Comparison of ENCODE assay signal across 8 cellular contexts in genomic region chr1:213988639-213989070, GRCh38. TPM values are rescaled to one million over a fixed set of nuclear protein-coding genes. Genes with fewer than 3 reads are reported as not detected.
DNase-seq lines count a peak whose midpoint lies in the region; FAIRE-seq and TF ChIP-seq lines count a peak whose summit lies in the region.

No MANE protein-coding gene starts in this region.

- H3K27ac ChIP-seq in breast epithelium (peak overlapping the region; percentile 83 to 86), liver (ENCODE audit: low read depth in 1 of 2, low read length in 2 of 2) (peak overlapping the region; percentile 93 to 97), tibial artery (peak overlapping the region in 1 of 2 donors; percentile 65)

- H3K27me3 ChIP-seq in breast epithelium (peaks cover 0 to 30% of the 10 kb centered on the region in 2 donors), liver (ENCODE audit: control insufficient read depth in 4 of 4, insufficient read depth in 4 of 4, low read length in 3 of 4) (no peaks in the 10 kb centered on the region), tibial artery (peaks cover 5 to 42% of the 10 kb centered on the region in 2 donors)

- no peak for TF ChIP-seq POLR2A in breast epithelium (IDR thresholded peaks at IDR 0.05)

- H3K9me3 ChIP-seq in breast epithelium: no peaks in the 10 kb centered on the region
- no peaks in the 10 kb centered on the region for H3K9me3 ChIP-seq in liver (ENCODE audit: control insufficient read depth in 4 of 4, low read length in 3 of 4)
- no peaks in the 10 kb centered on the region for H3K9me3 ChIP-seq in tibial artery

- under 1% methylated on average over 19 of the region's 19 CpGs for WGBS in liver

- H3K36me3 ChIP-seq in breast epithelium (no peaks in the 10 kb centered on the region), liver (ENCODE audit: control insufficient read depth in 4 of 4, insufficient read depth in 3 of 4, low read depth in 1 of 4, low read length in 3 of 4) (no peaks in the 10 kb centered on the region), tibial artery (no peaks in the 10 kb centered on the region)

- no peaks in the 10 kb centered on the region for H3K4me1 ChIP-seq in breast epithelium
- peaks cover 0 to 36% (median 5%) of the 10 kb centered on the region in 4 donors for H3K4me1 ChIP-seq in liver (ENCODE audit: control insufficient read depth in 4 of 4, insufficient read depth in 4 of 4, low read length in 3 of 4)
- H3K4me1 ChIP-seq in tibial artery: peaks cover 0 to 46% (median 31%) of the 10 kb centered on the region in 4 donors

- intact Hi-C loops in breast epithelium (cut with DNase I; ENCODE audit: low total_unique reads): no loop called here
- intact Hi-C loops in tibial artery (cut with DNase I; ENCODE audit: low total_unique reads): no loop called here

- H3K4me3 ChIP-seq in breast epithelium (peak overlapping the region; percentile 54 to 75 (median 65)), liver (ENCODE audit: low read depth in 1 of 3, low read length in 3 of 3) (peak overlapping the region; percentile 70 to 87 (median 82)), tibial artery (peak overlapping the region; percentile 56 to 77)

- DNase-seq in COR-L47 (lab: John Stamatoyannopoulos, UW): peak; percentile 26
- peak; percentile 18 for DNase-seq in LoVo (ENCODE audit: low spot score)
- DNase-seq in breast epithelium (ENCODE audit: low spot score in 2 of 2): no peak
- no peak for DNase-seq in tibial artery
- no peak for DNase-seq in KG1 (lab: John Stamatoyannopoulos, UW)
- no peak for DNase-seq in MV-4-11 (lab: John Stamatoyannopoulos, UW)
- DNase-seq in HTR-8/SVneo (ENCODE audit: insufficient read length, low spot score): no peak

- no peak for TF ChIP-seq RAD21 in liver (IDR thresholded peaks at IDR 0.05)

- H3K9ac ChIP-seq in liver (ENCODE audit: low read depth in 1 of 2, low read length in 2 of 2): peak overlapping the region; percentile 91 to 99

- TF ChIP-seq CTCF in breast epithelium (IDR thresholded peaks at IDR 0.05): no peak
- TF ChIP-seq CTCF in liver (IDR thresholded peaks at IDR 0.05; ENCODE audit: low read depth, low read length, missing input control): no peak
- no peak for TF ChIP-seq CTCF in tibial artery (IDR thresholded peaks at IDR 0.05)

- no peak for FAIRE-seq in HTR-8/SVneo (lab: Jason Lieb, UNC)

TF ChIP-seq in liver, 16 proteins besides CTCF, POLR2A, EP300 and RAD21:
- peak; percentile 12 for TF ChIP-seq TAF1 (conservative IDR thresholded peaks at IDR 0.05)
- TF ChIP-seq HNF4A (conservative IDR thresholded peaks at IDR 0.05): no peak

RNA-seq across cellular contexts. Expression of gene PROX1, which starts 0.9 kb away (rescaled TPM):
- total RNA-seq in breast epithelium: 1 to 10 TPM; 1.8 to 7.5 (median 5.7) TPM
- total RNA-seq in liver: 100 to 1,000 TPM in 1 of 2 donors, 10 to 100 TPM in 1; 23.2 to 101 TPM
- polyA plus RNA-seq in liver: 10 to 100 TPM; 18.3 to 39.4 TPM

Comparison
In these comparisons a context has a peak if more than half of its experiments do, and no peak if none do; other contexts are left out.
1. DNase-seq: peak in COR-L47 (single experiment) and LoVo (single experiment); none in breast epithelium (0 of 2), tibial artery (0 of 2), KG1 (single experiment), MV-4-11 (single experiment) and HTR-8/SVneo (single experiment).
2. Peak in every context shown above with its lines, with median percentiles within 50 percentile points of each other: H3K4me3 ChIP-seq.